9 cellular contexts compared by ENCODE assay signal in genomic region chr16:50259334-50260205, GRCh38. TPM values are rescaled to one million over a fixed set of nuclear protein-coding genes. Genes with fewer than 3 reads are reported as not detected.
DNase-seq lines count a peak whose midpoint lies in the region; ATAC-seq and TF ChIP-seq lines count a peak whose summit lies in the region.
"Had no signal": no experiment of that assay in that cellular context is flagged by ENCODE, and none has a peak within 500 bp of the region (broad histone marks: within the 10 kb centered on the region; RNA-seq: fewer than 3 reads in every experiment).

No MANE protein-coding gene starts in this region.

- no peak overlapping the region for H4K5ac ChIP-seq in IMR-90 (ENCODE audit: low read depth, low read length)

- no peak overlapping the region for H2BK20ac ChIP-seq in IMR-90 (ENCODE audit: low read depth, low read length)

- no peak overlapping the region for H4K8ac ChIP-seq in IMR-90 (ENCODE audit: low read depth in 2 of 2, low read length in 2 of 2)

- H3K18ac ChIP-seq in IMR-90 (ENCODE audit: low read depth, low read length) = no peak overlapping the region

- CTCF ChIA-PET in IMR-90 (lab: Yijun Ruan, JAX) = no interaction called here

- no peak for TF ChIP-seq CTCF in IMR-90 (conservative IDR thresholded peaks at IDR 0.05; ENCODE audit: low read depth, low read length)
- TF ChIP-seq CTCF in left ventricle myocardium inferior (IDR thresholded peaks at IDR 0.05; ENCODE audit: borderline replicate concordance) = no peak

- no peaks in the 10 kb centered on the region for H3K79me1 ChIP-seq in IMR-90 (ENCODE audit: low read depth in 1 of 2, low read length in 2 of 2)

- no peak overlapping the region for H4K91ac ChIP-seq in IMR-90 (ENCODE audit: insufficient read depth, low read depth, low read length)

- H3K14ac ChIP-seq in IMR-90 (replicated peaks; ENCODE audit: low read depth, low read length) = no peak overlapping the region; the same call in 1 of the 2 replicates

- H3K23ac ChIP-seq in IMR-90 (ENCODE audit: low read depth, low read length) = no peak overlapping the region

- peak; percentile 64 for ATAC-seq in IMR-90 (ENCODE audit: low read depth)
- no peak for ATAC-seq in HG03432 (IDR thresholded peaks at IDR 0.05; ENCODE audit: unreplicated experiment)

- no peak overlapping the region for H3K4ac ChIP-seq in IMR-90 (ENCODE audit: low read depth, low read length)

- H3K9ac ChIP-seq in IMR-90 (ENCODE audit: low read depth, low read length) = no peak overlapping the region

- H2BK5ac ChIP-seq in IMR-90 (ENCODE audit: low read depth, low read length, poor library complexity, severe bottlenecking) = no peak overlapping the region

- DNase-seq in IMR-90 = no peak
- DNase-seq in RPMI7951 (ENCODE audit: low read depth) = peak; percentile 84
- peak; percentile 73 for DNase-seq in left ventricle myocardium inferior
- peak; percentile 21 for DNase-seq in stimulated activated CD8-positive, alpha-beta memory T cell treated with anti-CD3 and anti-CD28 coated beads, Interleukin-4, amount 100 ng/mL, for 48 hours
- no peak for DNase-seq in ACHN
- DNase-seq in UCSD-AML1 (lab: John Stamatoyannopoulos, UW; ENCODE audit: unreplicated experiment) = no peak
- no peak for DNase-seq in effector CD8-positive, alpha-beta T cell (lab: John Stamatoyannopoulos, UW)
- DNase-seq: activated CD4-positive, alpha-beta T cell treated with anti-CD3 and anti-CD28 coated beads, Interleukin-2, amount 10 ng/mL, durations not matched to agents 24 days and 14 days had no signal

- no peak overlapping the region for H2BK120ac ChIP-seq in IMR-90 (ENCODE audit: low read depth, low read length)

- no peaks in the 10 kb centered on the region for H3K9me1 ChIP-seq in IMR-90 (ENCODE audit: insufficient read depth, low read length)

- H3K27me3 ChIP-seq in IMR-90 (ENCODE audit: control insufficient read depth, insufficient read depth, low read length) (peaks cover 12% of the 10 kb centered on the region), left ventricle myocardium inferior (ENCODE audit: low read depth) (peaks cover 57% of the 10 kb centered on the region)

- intact Hi-C loops in IMR-90 (cut with micrococcal nuclease) = no loop called here
- intact Hi-C loops in left ventricle myocardium inferior (cut with micrococcal nuclease) = no loop called here

- H3K56ac ChIP-seq in IMR-90 (ENCODE audit: extremely low read depth, insufficient read depth, low read length) = no peak overlapping the region

- no peak for TF ChIP-seq RAD21 in IMR-90 (IDR thresholded peaks at IDR 0.05; ENCODE audit: low read length)

- in situ Hi-C loops in IMR-90 (cut with MboI; ENCODE audit: low sequenced_read_pairs) (no loop called here), ACHN (cut with HindIII; ENCODE audit: low pct_ligation_motif_present, low pct_unique_long_range_greater_than_20kb, low sequenced_read_pairs) (no loop called here)

- POLR2A ChIA-PET in IMR-90 (lab: Charles Lee; ENCODE audit: unreplicated experiment) = no interaction called here

- no peak overlapping the region for H2AK9ac ChIP-seq in IMR-90 (replicated peaks; ENCODE audit: low read depth, low read length, poor library complexity)

- H3K36me3 ChIP-seq in IMR-90 (ENCODE audit: control insufficient read depth, insufficient read depth, low read length) (no peaks in the 10 kb centered on the region), left ventricle myocardium inferior (no peaks in the 10 kb centered on the region)

- TF ChIP-seq POLR2A in IMR-90 (IDR thresholded peaks at IDR 0.05; ENCODE audit: low read depth, low read length) = no peak

- H2BK15ac ChIP-seq in IMR-90 (ENCODE audit: low read depth, low read length) = no peak overlapping the region

- H3K4me2 ChIP-seq in IMR-90 (ENCODE audit: low read depth, low read length) = no peak overlapping the region

- 30% methylated on average over 4 of the region's 23 CpGs; no CpG with 5 or more reads in 1 of the 2 experiments for WGBS in IMR-90 (ENCODE audit: extremely low coverage in 2 of 2, insufficient read length in 1 of 2), 2 experiments

- dilution Hi-C loops in IMR-90 (cut with HindIII; ENCODE audit: low sequenced_read_pairs, unreplicated experiment) = no loop called here

- H3K9me3 ChIP-seq in IMR-90 (ENCODE audit: control insufficient read depth, insufficient read depth, low read length) (peaks cover 4% of the 10 kb centered on the region), left ventricle myocardium inferior (replicated peaks) (peaks cover 7% of the 10 kb centered on the region)

- H4K20me1 ChIP-seq in IMR-90 (ENCODE audit: insufficient read depth, low read length) = no peaks in the 10 kb centered on the region

- H2AFZ ChIP-seq in IMR-90 (replicated peaks; ENCODE audit: low read length, poor library complexity) = peak overlapping the region; percentile 10

- H3K27ac ChIP-seq in IMR-90 (ENCODE audit: insufficient read depth, low read length) = no peak overlapping the region
- peak overlapping the region; percentile 65 for H3K27ac ChIP-seq in left ventricle myocardium inferior (replicated peaks)

- no peak overlapping the region for H3K4me3 ChIP-seq in IMR-90 (ENCODE audit: insufficient read depth, low read depth, low read length)
- H3K4me3 ChIP-seq in left ventricle myocardium inferior = no peak overlapping the region

- H2AK5ac ChIP-seq in IMR-90 (ENCODE audit: low read depth, low read length) = no peak overlapping the region

- no TSS peak for BruUV-seq in IMR-90 (replicated peaks; lab: Mats Ljungman, UMichigan)

- H3K4me1 ChIP-seq in IMR-90 (ENCODE audit: control insufficient read depth, insufficient read depth, low read length) = peaks cover 5% of the 10 kb centered on the region; the same call in 1 of the 2 replicates
- H3K4me1 ChIP-seq in left ventricle myocardium inferior = peaks cover 19% of the 10 kb centered on the region

TF ChIP-seq in IMR-90, 13 proteins besides CTCF, POLR2A, EP300 and RAD21:
- TF ChIP-seq SMC3 (IDR thresholded peaks at IDR 0.05; ENCODE audit: low read depth, low read length) (no peak), CEBPB (IDR thresholded peaks at IDR 0.05; ENCODE audit: low read depth, low read length) (no peak), CHD1 (IDR thresholded peaks at IDR 0.05; ENCODE audit: low read depth, low read length) (no peak), USF2 (IDR thresholded peaks at IDR 0.05; ENCODE audit: low read depth, low read length) (no peak), ELK1 (IDR thresholded peaks at IDR 0.05; ENCODE audit: borderline replicate concordance, low read depth, low read length) (no peak), MAZ (IDR thresholded peaks at IDR 0.05; ENCODE audit: borderline replicate concordance, low read depth, low read length) (no peak), BHLHE40 (IDR thresholded peaks at IDR 0.05; ENCODE audit: low read depth, low read length) (no peak)

RNA-seq across cellular contexts. Expression of gene ADCY7, which starts 6.8 kb away (rescaled TPM):
- total RNA-seq in IMR-90 (2012; rRNA removed) (12.2 and 15.2 TPM in 2 replicates), left ventricle myocardium inferior (9.7 TPM)
- polyA plus RNA-seq in IMR-90 (2012; rRNA removed) = 16.6 and 17.1 TPM in 2 replicates
- 8.3 and 16.7 TPM in 2 replicates for polyA plus RNA-seq in IMR-90 (2012; cell fraction: cytosol; rRNA removed)
- polyA plus RNA-seq in IMR-90 (2012; cell fraction: nucleus; rRNA removed; ENCODE audit: low replicate concordance) = 29.6 and 55.4 TPM in 2 replicates
- total RNA-seq in RPMI7951 (2014; rRNA removed; shearing (Covaris generic)) = 15.9 and 24.6 TPM in 2 replicates

Comparison
In these comparisons a context has a peak if more than half of its experiments do, and no peak if none do; other contexts are left out.
1. DNase-seq: peak in RPMI7951 (single experiment), left ventricle myocardium inferior (single experiment) and stimulated activated CD8-positive, alpha-beta memory T cell treated with anti-CD3 and anti-CD28 coated beads, Interleukin-4, amount 100 ng/mL, for 48 hours (single experiment); none in IMR-90 (single experiment), ACHN (single experiment), UCSD-AML1 (single experiment) and effector CD8-positive, alpha-beta T cell (single experiment).